1 cellular context compared by ENCODE assay signal in genomic region chr1:244439391-244440032, GRCh38.
TF ChIP-seq lines count a peak whose summit lies in the region.

No MANE protein-coding gene starts in this region.

TF ChIP-seq in WTC11, 78 proteins besides CTCF, POLR2A, EP300 and RAD21:
- TF ChIP-seq ATF6 (CRISPR knock-in tag; IDR thresholded peaks at IDR 0.05), result no peak
- 0 out of 2 replicates have a peak, but pooled peaks have one; percentile 48 for TF ChIP-seq ZNF121 (CRISPR knock-in tag; IDR thresholded peaks at IDR 0.05)
